28 cellular contexts compared by ENCODE assay signal in the genomic region with DNA sequence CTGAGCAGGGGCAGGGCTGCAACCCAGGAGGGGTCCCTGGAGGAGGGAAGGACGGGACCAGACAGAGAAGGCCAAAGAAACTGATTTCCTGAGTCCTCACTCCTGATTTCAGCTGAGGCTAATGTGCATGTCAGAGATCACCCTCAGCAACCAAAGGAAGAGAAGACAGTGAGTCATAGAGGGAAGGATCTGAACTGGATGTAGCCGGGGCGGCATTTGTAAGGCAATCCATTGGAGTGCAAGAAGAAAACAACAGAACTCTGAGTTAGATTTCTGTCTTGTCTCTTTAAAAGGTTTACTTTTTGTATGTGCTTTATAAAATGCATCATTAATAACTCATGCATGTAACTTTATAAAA.
A peak's percentile ranks its signal among the peaks of the same experiment; 100 is the strongest.
DNase-seq lines count a peak whose midpoint lies in the region; FAIRE-seq and TF ChIP-seq lines count a peak whose summit lies in the region.
"Had no signal": no experiment of that assay in that cellular context is flagged by ENCODE, and none has a peak within 500 bp of the region (broad histone marks: within the 10 kb centered on the region; RNA-seq: fewer than 3 reads in every experiment).

No MANE protein-coding gene starts in this region.

- H3K36me3 Mint-ChIP-seq in nephron (ENCODE audit: low read depth) (no peaks in the 10 kb centered on the region), progenitor cell of endocrine pancreas (ENCODE audit: insufficient read depth) (no peaks in the 10 kb centered on the region)
- H3K36me3 Mint-ChIP-seq: IgD-negative memory B cell, immature natural killer cell had no signal

- no peaks in the 10 kb centered on the region for H3F3A ChIP-seq in GM23248 (ENCODE audit: insufficient read depth)

- 29 to 30% methylated on average over 3 of the region's 3 CpGs for WGBS in GM23248 (ENCODE audit: low coverage in 1 of 2, low lambda C conversion rate in 2 of 2, missing lambda C conversion rate in 2 of 2), 2 experiments

- no peak for TF ChIP-seq CTCF in bronchial epithelial cell (IDR thresholded peaks at IDR 0.05; ENCODE audit: insufficient read depth, low read length, severe bottlenecking)
- TF ChIP-seq CTCF in nephron (IDR thresholded peaks at IDR 0.05; ENCODE audit: unreplicated experiment in 3 of 3): no peak
- TF ChIP-seq CTCF in progenitor cell of endocrine pancreas (IDR thresholded peaks at IDR 0.05; ENCODE audit: unreplicated experiment): no peak

- no peak overlapping the region for H3K4me2 ChIP-seq in GM23248 (ENCODE audit: unreplicated experiment)
- H3K4me2 ChIP-seq: BLaER1 had no signal

- H3K36me3 ChIP-seq in bronchial epithelial cell (ENCODE audit: control insufficient read depth, insufficient read depth, low read length): no peaks in the 10 kb centered on the region
- no peaks in the 10 kb centered on the region for H3K36me3 ChIP-seq in GM23248 (ENCODE audit: low read depth)
- H3K36me3 ChIP-seq: BLaER1, left ventricle myocardium inferior, suprapubic skin, uterus had no signal

- H2AFZ ChIP-seq in GM23248: no peak overlapping the region

- no peak overlapping the region for H3K27ac ChIP-seq in GM23248
- H3K27ac ChIP-seq: BLaER1, left ventricle myocardium inferior, suprapubic skin, uterus had no signal

- H3K4me3 Mint-ChIP-seq in nephron (peak overlapping the region in 2 of 3 experiments; percentile 15 to 71), progenitor cell of endocrine pancreas (ENCODE audit: low read depth) (no peak overlapping the region)
- H3K4me3 Mint-ChIP-seq: activated CD8-positive, alpha-beta T cell treated with anti-CD3 and anti-CD28 coated beads for 36 hours; IgD-negative memory B cell; immature natural killer cell had no signal

- H3K4me3 ChIP-seq in bronchial epithelial cell (ENCODE audit: low read depth, low read length) (no peak overlapping the region), GM23248 (no peak overlapping the region)
- H3K4me3 ChIP-seq: BLaER1, left ventricle myocardium inferior, mucosa of descending colon, suprapubic skin, uterus had no signal

- H3K27ac Mint-ChIP-seq in nephron (peak overlapping the region; percentile 29 to 62 (median 48)), progenitor cell of endocrine pancreas (no peak overlapping the region)
- H3K27ac Mint-ChIP-seq: activated CD8-positive, alpha-beta T cell treated with anti-CD3 and anti-CD28 coated beads for 36 hours; IgD-negative memory B cell; immature natural killer cell had no signal

- H4K20me1 ChIP-seq in GM23248 (ENCODE audit: insufficient read depth): no peaks in the 10 kb centered on the region
- H4K20me1 ChIP-seq: BLaER1 had no signal

- H3K9ac ChIP-seq in GM23248: no peak overlapping the region
- H3K9ac ChIP-seq: BLaER1 had no signal

- in situ Hi-C loops in GM23248 (cut with MboI): no loop called here

- DNase-seq in A172 (ENCODE audit: low spot score): peak; percentile 11
- peak; percentile 7 for DNase-seq in RKO (ENCODE audit: low spot score)
- DNase-seq in bronchial epithelial cell (ENCODE audit: low read depth): peak; percentile 63
- no peak for DNase-seq in SKM-1 treated with dmso at 0.1 percent for 144 hours (lab: John Stamatoyannopoulos, UW; ENCODE audit: unreplicated experiment)
- DNase-seq in GM23248: no peak
- no peak for DNase-seq in NCI-H2029 treated with DMSO at 0.1 percent for 48 hours (lab: John Stamatoyannopoulos, UW)
- no peak for DNase-seq in progenitor cell of endocrine pancreas (ENCODE audit: low spot score, unreplicated experiment)
- DNase-seq: activated CD4-positive, CD25-positive, alpha-beta regulatory T cell; activated CD8-positive, alpha-beta T cell treated with anti-CD3 and anti-CD28 coated beads for 36 hours; activated naive CD4-positive, alpha-beta T cell treated with Interleukin-2 at 50 U/mL for 16 hours; activated T-cell treated with anti-CD3 and anti-CD28 coated beads, Interleukin-2, amount 50 U/mL, for 1 hour; amniotic stem cell; GDM1; immature natural killer cell; left ventricle myocardium inferior; mucosa of descending colon; NCI-H1694; NCI-H2227 treated with DMSO at 0.1 percent for 48 hours; NCI-H774; occipital lobe; OCI-M1; T-helper 9 cell; uterus had no signal

- H3K9me3 ChIP-seq in GM23248 (ENCODE audit: low read depth): no peaks in the 10 kb centered on the region
- H3K9me3 ChIP-seq: mucosa of descending colon, suprapubic skin, uterus had no signal

- H3K79me2 ChIP-seq in GM23248 (ENCODE audit: insufficient read depth): no peaks in the 10 kb centered on the region

- no peaks in the 10 kb centered on the region for H3K9me2 ChIP-seq in GM23248 (ENCODE audit: insufficient read depth)

- H3K4me1 Mint-ChIP-seq in nephron (peaks cover 27% of the 10 kb centered on the region), progenitor cell of endocrine pancreas (ENCODE audit: low read depth) (no peaks in the 10 kb centered on the region)
- H3K4me1 Mint-ChIP-seq: IgD-negative memory B cell had no signal

- no peaks in the 10 kb centered on the region for H3K4me1 ChIP-seq in GM23248 (ENCODE audit: insufficient read depth)
- H3K4me1 ChIP-seq: left ventricle myocardium inferior, suprapubic skin, uterus had no signal

- no peak for FAIRE-seq in bronchial epithelial cell (lab: Jason Lieb, UNC)
- FAIRE-seq: A204.1 had no signal

- H3K27me3 ChIP-seq in bronchial epithelial cell (ENCODE audit: control insufficient read depth, insufficient read depth, low read length) (no peaks in the 10 kb centered on the region), GM23248 (replicated peaks; ENCODE audit: insufficient read depth) (no peaks in the 10 kb centered on the region)
- H3K27me3 ChIP-seq: BLaER1, suprapubic skin, uterus had no signal

- H3K27me3 Mint-ChIP-seq in nephron (ENCODE audit: low read depth) (no peaks in the 10 kb centered on the region), progenitor cell of endocrine pancreas (peaks cover 2% of the 10 kb centered on the region)

- H3K9me3 Mint-ChIP-seq in nephron (peaks cover 6% of the 10 kb centered on the region), progenitor cell of endocrine pancreas (ENCODE audit: low read depth) (peaks cover 14% of the 10 kb centered on the region)

Comparison
In these comparisons a context has a peak if more than half of its experiments do, and no peak if none do; other contexts are left out.
1. DNase-seq: peak in A172 (single experiment), RKO (single experiment) and bronchial epithelial cell (single experiment); none in SKM-1 treated with dmso at 0.1 percent for 144 hours (single experiment), GM23248 (single experiment), NCI-H2029 treated with DMSO at 0.1 percent for 48 hours (single experiment) and progenitor cell of endocrine pancreas (single experiment).